Comparison of ENCODE assay signal across 22 cellular contexts in the genomic region with DNA sequence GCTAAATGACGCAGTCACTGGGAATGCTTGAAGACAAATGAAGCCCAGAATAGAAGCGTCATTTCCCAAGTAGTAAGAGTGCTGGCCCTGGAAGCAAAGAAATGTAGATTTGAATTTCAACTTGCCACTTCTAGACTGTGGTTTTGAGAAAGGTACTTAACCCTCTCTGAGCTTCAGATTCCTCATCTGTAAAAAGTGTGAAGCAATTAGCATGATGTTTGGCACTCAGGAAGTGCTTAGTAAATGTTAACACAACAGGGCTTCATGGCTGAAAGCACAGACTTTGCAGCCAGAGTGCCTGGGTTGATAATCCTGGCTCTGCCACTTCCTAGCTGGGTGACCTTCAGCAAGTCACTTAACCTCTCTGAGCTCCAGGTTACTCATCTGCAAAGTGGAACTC.
DNase-seq lines count a peak whose midpoint lies in the region; ATAC-seq, FAIRE-seq and TF ChIP-seq lines count a peak whose summit lies in the region.
"Had no signal": no experiment of that assay in that cellular context is flagged by ENCODE, and none has a peak within 500 bp of the region (broad histone marks: within the 10 kb centered on the region; RNA-seq: fewer than 3 reads in every experiment).

No MANE protein-coding gene starts in this region.

- H4K20me1 ChIP-seq in HepG2 (ENCODE audit: insufficient read depth, low read length) (no peaks in the 10 kb centered on the region), neural progenitor cell (ENCODE audit: low read depth) (no peaks in the 10 kb centered on the region)

- no TSS peak for BruUV-seq in HepG2 (replicated peaks; lab: Mats Ljungman, UMichigan)

- H3K4me1 ChIP-seq in HepG2 (ENCODE audit: insufficient read depth, low read length) = peaks cover 26% of the 10 kb centered on the region
- H3K4me1 ChIP-seq in right lobe of liver = no peaks in the 10 kb centered on the region
- no peaks in the 10 kb centered on the region for H3K4me1 ChIP-seq in lower lobe of right lung
- no peaks in the 10 kb centered on the region for H3K4me1 ChIP-seq in neural progenitor cell
- H3K4me1 ChIP-seq: esophagus squamous epithelium, right atrium auricular region had no signal

- peak overlapping the region; percentile 44 for H3K27ac Mint-ChIP-seq in activated CD4-positive, alpha-beta memory T cell treated with anti-CD3 and anti-CD28 coated beads, Interleukin-2, amount 10 ng/mL, durations not matched to agents 7 days and 5 days
- H3K27ac Mint-ChIP-seq in neural progenitor cell = no peak overlapping the region
- H3K27ac Mint-ChIP-seq: WTC11 had no signal

- in situ Hi-C loops in HepG2 (cut with HindIII; ENCODE audit: extremely low pct_ligation_motif_present, low pct_unique_long_range_greater_than_20kb) = no loop called here

- H3K4me2 ChIP-seq in HepG2 (ENCODE audit: low read depth, low read length) = no peak overlapping the region
- no peak overlapping the region for H3K4me2 ChIP-seq in neural progenitor cell

- CTCF ChIA-PET in HepG2 (lab: Yijun Ruan, JAX; ENCODE audit: low intra/inter-chr PET ratio, low total read pairs) = no interaction called here
- CTCF ChIA-PET in activated CD4-positive, alpha-beta memory T cell treated with anti-CD3 and anti-CD28 coated beads, Interleukin-2, amount 10 ng/mL, durations not matched to agents 7 days and 5 days (lab: Charles Lee) = no interaction called here

- ATAC-seq in HepG2 = no peak
- no peak for ATAC-seq in right lobe of liver
- ATAC-seq in lower lobe of right lung = peak; percentile 67 to 75
- ATAC-seq in HG03432 (IDR thresholded peaks at IDR 0.05; ENCODE audit: unreplicated experiment) = no peak
- ATAC-seq: heart left ventricle, WTC11 had no signal

- DNase-seq in HepG2 (ENCODE audit: low spot score) = no peak
- no peak for DNase-seq in right lobe of liver
- no peak for DNase-seq in activated CD4-positive, alpha-beta memory T cell treated with anti-CD3 and anti-CD28 coated beads, Interleukin-2, amount 10 ng/mL, durations not matched to agents 7 days and 5 days
- DNase-seq in lower lobe of right lung = no peak
- DNase-seq in A172 (ENCODE audit: low spot score) = no peak
- DNase-seq in neural progenitor cell (ENCODE audit: low spot score) = no peak
- DNase-seq in NCI-H510A treated with DMSO at 0.1 percent for 48 hours (lab: John Stamatoyannopoulos, UW) = no peak
- DNase-seq: activated gamma-delta T cell treated with Interleukin-2 at 50 U/mL for 16 hours, esophagus squamous epithelium, heart left ventricle, Kasumi-1, NCI-H1105, nucleus accumbens, OCI-M1, SHP77 treated with DMSO at 0.1 percent for 48 hours had no signal

- H3K79me2 ChIP-seq in HepG2 (ENCODE audit: insufficient read depth, low read length) = no peaks in the 10 kb centered on the region
- no peaks in the 10 kb centered on the region for H3K79me2 ChIP-seq in neural progenitor cell (ENCODE audit: low read depth)

- POLR2A ChIA-PET in HepG2 (lab: Yijun Ruan, JAX) = no interaction called here
- POLR2A ChIA-PET in activated CD4-positive, alpha-beta memory T cell treated with anti-CD3 and anti-CD28 coated beads, Interleukin-2, amount 10 ng/mL, durations not matched to agents 7 days and 5 days (lab: Charles Lee) = interaction anchor here (0.8 to 4.3 kb wide), 3 partner anchors 23 to 151 kb away, joined by 3 to 21 read pairs (median 4); no protein-coding TSS in a partner anchor

- peaks cover 5% of the 10 kb centered on the region for H3K36me3 Mint-ChIP-seq in activated CD4-positive, alpha-beta memory T cell treated with anti-CD3 and anti-CD28 coated beads, Interleukin-2, amount 10 ng/mL, durations not matched to agents 7 days and 5 days (ENCODE audit: low read depth)
- H3K36me3 Mint-ChIP-seq in neural progenitor cell = no peaks in the 10 kb centered on the region
- H3K36me3 Mint-ChIP-seq: WTC11 had no signal

- TF ChIP-seq EP300 in HepG2 (IDR thresholded peaks at IDR 0.05; ENCODE audit: low read depth in 2 of 2, low read length in 2 of 2) = no peak
- no peak for TF ChIP-seq EP300 in HepG2 (CRISPR knock-in tag; IDR thresholded peaks at IDR 0.05; ENCODE audit: borderline replicate concordance)

- H3K9me3 ChIP-seq in HepG2 (ENCODE audit: low read length) (no peaks in the 10 kb centered on the region), right lobe of liver (no peaks in the 10 kb centered on the region), lower lobe of right lung (no peaks in the 10 kb centered on the region), neural progenitor cell (ENCODE audit: low read depth) (no peaks in the 10 kb centered on the region)
- H3K9me3 ChIP-seq: esophagus squamous epithelium, heart left ventricle, right atrium auricular region had no signal

- TF ChIP-seq RAD21 in HepG2 (CRISPR knock-in tag; IDR thresholded peaks at IDR 0.05) = no peak

- TF ChIP-seq CTCF in HepG2 (CRISPR knock-in tag; IDR thresholded peaks at IDR 0.05) (no peak), right lobe of liver (IDR thresholded peaks at IDR 0.05) (no peak), lower lobe of right lung (IDR thresholded peaks at IDR 0.05) (no peak), neural progenitor cell (IDR thresholded peaks at IDR 0.05) (no peak)

- H3K9ac ChIP-seq in HepG2 (ENCODE audit: insufficient read depth, low read depth, low read length) (no peak overlapping the region), neural progenitor cell (no peak overlapping the region)

- H3K27me3 Mint-ChIP-seq in activated CD4-positive, alpha-beta memory T cell treated with anti-CD3 and anti-CD28 coated beads, Interleukin-2, amount 10 ng/mL, durations not matched to agents 7 days and 5 days = no peaks in the 10 kb centered on the region
- H3K27me3 Mint-ChIP-seq in neural progenitor cell (ENCODE audit: insufficient read depth, low read depth) = peaks cover 3% of the 10 kb centered on the region

- H3K9me3 Mint-ChIP-seq in activated CD4-positive, alpha-beta memory T cell treated with anti-CD3 and anti-CD28 coated beads, Interleukin-2, amount 10 ng/mL, durations not matched to agents 7 days and 5 days = no peaks in the 10 kb centered on the region
- H3K9me3 Mint-ChIP-seq in neural progenitor cell = peaks cover 2% of the 10 kb centered on the region
- H3K9me3 Mint-ChIP-seq: WTC11 had no signal

- H3F3A ChIP-seq in neural progenitor cell (ENCODE audit: low read depth) = no peaks in the 10 kb centered on the region

- H3K4me3 Mint-ChIP-seq in activated CD4-positive, alpha-beta memory T cell treated with anti-CD3 and anti-CD28 coated beads, Interleukin-2, amount 10 ng/mL, durations not matched to agents 7 days and 5 days = no peak overlapping the region
- H3K4me3 Mint-ChIP-seq in neural progenitor cell = no peak overlapping the region
- H3K4me3 Mint-ChIP-seq: WTC11 had no signal

- H3K27me3 ChIP-seq in HepG2 (ENCODE audit: control insufficient read depth in 1 of 2, insufficient read depth in 2 of 2, low read length in 2 of 2) (no peaks in the 10 kb centered on the region), right lobe of liver (no peaks in the 10 kb centered on the region), lower lobe of right lung (ENCODE audit: low read depth) (no peaks in the 10 kb centered on the region), neural progenitor cell (no peaks in the 10 kb centered on the region)
- H3K27me3 ChIP-seq: esophagus squamous epithelium, right atrium auricular region had no signal

- H3K4me3 ChIP-seq in HepG2 (replicated peaks in 1 of 3; ENCODE audit: insufficient read depth in 1 of 3, low read depth in 2 of 3, low read length in 3 of 3) = no peak overlapping the region
- H3K4me3 ChIP-seq in right lobe of liver = no peak overlapping the region
- no peak overlapping the region for H3K4me3 ChIP-seq in lower lobe of right lung
- no peak overlapping the region for H3K4me3 ChIP-seq in neural progenitor cell
- H3K4me3 ChIP-seq: esophagus squamous epithelium, heart left ventricle, right atrium auricular region had no signal

- no peak overlapping the region for H3K27ac ChIP-seq in HepG2 (ENCODE audit: extremely low read length, insufficient read depth, low read length)
- no peak overlapping the region for H3K27ac ChIP-seq in right lobe of liver
- H3K27ac ChIP-seq in lower lobe of right lung = no peak overlapping the region
- no peak overlapping the region for H3K27ac ChIP-seq in neural progenitor cell
- H3K27ac ChIP-seq: right atrium auricular region had no signal

- TF ChIP-seq POLR2A in HepG2 (IDR thresholded peaks at IDR 0.05; ENCODE audit: insufficient read depth in 1 of 2, low read depth in 2 of 2, low read length in 2 of 2) = no peak
- no peak for TF ChIP-seq POLR2A in right lobe of liver (IDR thresholded peaks at IDR 0.05)

- peaks cover 36% of the 10 kb centered on the region for H3K4me1 Mint-ChIP-seq in activated CD4-positive, alpha-beta memory T cell treated with anti-CD3 and anti-CD28 coated beads, Interleukin-2, amount 10 ng/mL, durations not matched to agents 7 days and 5 days
- H3K4me1 Mint-ChIP-seq in neural progenitor cell = no peaks in the 10 kb centered on the region
- H3K4me1 Mint-ChIP-seq: WTC11 had no signal

- 93% methylated on average over 2 of the region's 2 CpGs for WGBS in HepG2 (ENCODE audit: low lambda C conversion rate)
- WGBS in right lobe of liver (ENCODE audit: insufficient coverage, low coverage, low lambda C conversion rate, missing lambda C conversion rate) = 80% methylated on average over 2 of the region's 2 CpGs

- intact Hi-C loops in HepG2 (cut with micrococcal nuclease; ENCODE audit: unreplicated experiment) (no loop called here), right lobe of liver (cut with DNase I) (no loop called here), lower lobe of right lung (cut with DNase I) (no loop called here)

- FAIRE-seq in HepG2 (lab: Jason Lieb, UNC) = no peak
- FAIRE-seq: bronchial epithelial cell, H54, islet of Langerhans, urothelium cell line had no signal

- H3K36me3 ChIP-seq in HepG2 (replicated peaks in 1 of 2; ENCODE audit: control insufficient read depth in 1 of 2, insufficient read depth in 2 of 2, low read length in 2 of 2) = no peaks in the 10 kb centered on the region
- H3K36me3 ChIP-seq in right lobe of liver = no peaks in the 10 kb centered on the region
- no peaks in the 10 kb centered on the region for H3K36me3 ChIP-seq in lower lobe of right lung
- no peaks in the 10 kb centered on the region for H3K36me3 ChIP-seq in neural progenitor cell
- H3K36me3 ChIP-seq: esophagus squamous epithelium, heart left ventricle, right atrium auricular region had no signal

- H2AFZ ChIP-seq in HepG2 (ENCODE audit: low read length) (no peak overlapping the region), neural progenitor cell (replicated peaks) (no peak overlapping the region)

TF ChIP-seq in HepG2, 621 proteins besides CTCF, POLR2A, EP300 and RAD21:
- no peak for TF ChIP-seq MTA1 (CRISPR knock-in tag; IDR thresholded peaks at IDR 0.05; ENCODE audit: borderline replicate concordance)
- peak; percentile 66; the same call in 1 of the 2 replicates for TF ChIP-seq ZNF768 (CRISPR knock-in tag; IDR thresholded peaks at IDR 0.05)

Comparison
In these comparisons a context has a peak if more than half of its experiments do, and no peak if none do; other contexts are left out.
1. ATAC-seq: peak in lower lobe of right lung (2 of 2); none in HepG2 (single experiment), right lobe of liver (0 of 4) and HG03432 (single experiment).